Comparison of ENCODE assay signal across 8 cellular contexts in genomic region chr5:139197710-139198669, GRCh38. TPM values are rescaled to one million over a fixed set of nuclear protein-coding genes. Genes with fewer than 3 reads are reported as not detected.
DNase-seq lines count a peak whose midpoint lies in the region; ATAC-seq lines count a peak whose summit lies in the region.

TSS of gene SIL1 (minus strand) at chr5:139198368. CDS start at chr5:139127843, 70,525 bp downstream.

- POLR2A ChIA-PET in activated CD8-positive, alpha-beta memory T cell treated with anti-CD3 and anti-CD28 coated beads for 36 hours (lab: Charles Lee): interaction anchor here (0.6 to 1.6 kb wide), 3 partner anchors 11 to 623 kb away, joined by 3 to 7 read pairs (median 3); partner anchors contain the start of genes HSPA9 and UBE2D2

- peak; percentile 95 for ATAC-seq in GM21360 (IDR thresholded peaks at IDR 0.05; ENCODE audit: unreplicated experiment)

- CTCF ChIA-PET in activated CD8-positive, alpha-beta memory T cell treated with anti-CD3 and anti-CD28 coated beads for 36 hours (lab: Charles Lee): interaction anchor here (1.1 kb wide), 1 partner anchor 144 kb away, joined by 4 read pairs; the partner anchor contains the start of gene PAIP2

- peak; percentile 96 for DNase-seq in COLO668 (lab: John Stamatoyannopoulos, UW; ENCODE audit: unreplicated experiment)
- peak; percentile 89 for DNase-seq in HT1080 (ENCODE audit: low read depth)
- peak; percentile 88 to 94 for DNase-seq in NOMO-1 (lab: John Stamatoyannopoulos, UW; ENCODE audit: unreplicated experiment in 2 of 2)
- peak; percentile 95 for DNase-seq in effector CD8-positive, alpha-beta T cell (lab: John Stamatoyannopoulos, UW)
- DNase-seq in lung microvascular endothelial cell (ENCODE audit: low read depth in 2 of 2): peak; percentile 96 to 98
- DNase-seq in stimulated activated CD4-positive, alpha-beta T cell treated with anti-CD3 and anti-CD28 coated beads, TNF-alpha, amount 100 ng/mL, for 4 hours (ENCODE audit: low read depth in 3 of 3): peak; percentile 92 to 98 (median 97)

RNA-seq across cellular contexts. Expression of gene SIL1, which starts in this region (rescaled TPM):
- total RNA-seq in HT1080 (2014; rRNA removed; shearing (Covaris generic)): 27.5 and 28.4 TPM in 2 replicates
- polyA plus RNA-seq in HT1080 (2015; cell fraction: cytosol; rRNA removed): 19.3 and 19.5 TPM in 2 replicates
- polyA plus RNA-seq in HT1080 (2015; cell fraction: nucleus; rRNA removed): 25.3 and 30.6 TPM in 2 replicates
- 10 to 100 TPM; 26.3 to 27.2 TPM for total RNA-seq in activated CD8-positive, alpha-beta memory T cell treated with anti-CD3 and anti-CD28 coated beads for 36 hours
- 40.8 and 55.4 TPM in 2 replicates for total RNA-seq in lung microvascular endothelial cell

Comparison
In these comparisons a context has a peak if more than half of its experiments do, and no peak if none do; other contexts are left out.
1. Peak in every context shown above with its lines: DNase-seq and ATAC-seq.